In genomic region chr16:15982133-15982915, GRCh38 we compare ENCODE assay signal across 6 cellular contexts. TPM values are rescaled to one million over a fixed set of nuclear protein-coding genes. Genes with fewer than 3 reads are reported as not detected.
DNase-seq lines count a peak whose midpoint lies in the region; ATAC-seq, FAIRE-seq and TF ChIP-seq lines count a peak whose summit lies in the region.
"Not testable (repeated sequence)": the region's sequence is repeated elsewhere in the genome, so short reads cannot be mapped to it uniquely, and the experiment has no call there.

No MANE protein-coding gene starts in this region.

- not testable (repeated sequence) for BruUV-seq in K562 (replicated peaks; lab: Mats Ljungman, UMichigan)

- not testable (repeated sequence) for TF ChIP-seq POLR2A in K562 (conservative IDR thresholded peaks at IDR 0.05)

- DNase-seq in CD1c-positive myeloid dendritic cell (ENCODE audit: extremely low spot score): peak; percentile 31
- peak; percentile 22 for DNase-seq in activated CD4-positive, alpha-beta T cell treated with anti-CD3 and anti-CD28 coated beads for 36 hours
- DNase-seq in K562 (ENCODE audit: extremely low read depth in 1 of 4, low spot score in 3 of 4); fibroblast of lung (ENCODE audit: low read depth in 2 of 2); osteocyte (ENCODE audit: extremely low spot score, unreplicated experiment); thoracic aorta (ENCODE audit: low spot score): not testable (repeated sequence)

- ATAC-seq in activated CD4-positive, alpha-beta T cell treated with anti-CD3 and anti-CD28 coated beads for 36 hours; K562; thoracic aorta (ENCODE audit: insufficient number of reproducible peaks, low FRiP score, low read depth): not testable (repeated sequence)

- WGBS in K562 (ENCODE audit: insufficient coverage, low coverage, missing lambda C conversion rate): 92% methylated on average over 4 of the region's 5 CpGs

- not testable (repeated sequence) for TF ChIP-seq EP300 in K562 (IDR thresholded peaks at IDR 0.05; ENCODE audit: low read length)

- not testable (repeated sequence) for H3K27me3 ChIP-seq in K562 (ENCODE audit: control insufficient read depth in 2 of 2, insufficient read depth in 2 of 2, low read length in 2 of 2); fibroblast of lung (ENCODE audit: control insufficient read depth, insufficient read depth, low read length); thoracic aorta (replicated peaks; ENCODE audit: insufficient read depth)

- intact Hi-C loops in activated CD4-positive, alpha-beta T cell treated with anti-CD3 and anti-CD28 coated beads for 36 hours (cut with DNase I, micrococcal nuclease); K562 (cut with micrococcal nuclease): not testable (repeated sequence)

- H3K9me3 ChIP-seq in K562 (replicated peaks; ENCODE audit: control insufficient read depth, insufficient read depth, low read depth, low read length): peaks cover 40% of the 10 kb centered on the region
- not testable (repeated sequence) for H3K9me3 ChIP-seq in fibroblast of lung (ENCODE audit: control insufficient read depth, insufficient read depth, low read depth, low read length); thoracic aorta

- H3K4me2 ChIP-seq in K562 (ENCODE audit: insufficient read depth, low read length); fibroblast of lung (ENCODE audit: extremely low read depth, insufficient read depth, low read length): not testable (repeated sequence)

- CTCF ChIA-PET in activated CD4-positive, alpha-beta T cell treated with anti-CD3 and anti-CD28 coated beads for 36 hours (lab: Charles Lee): interaction anchor here (0.7 kb wide), 1 partner anchor 145 kb away, joined by 3 read pairs; no protein-coding TSS in a partner anchor
- CTCF ChIA-PET in K562 (lab: Yijun Ruan, JAX; ENCODE audit: low intra/inter-chr PET ratio): not testable (repeated sequence)

- not testable (repeated sequence) for H3K27ac Mint-ChIP-seq in activated CD4-positive, alpha-beta T cell treated with anti-CD3 and anti-CD28 coated beads for 36 hours
- H3K27ac Mint-ChIP-seq in osteocyte (ENCODE audit: unreplicated experiment): peak overlapping the region; percentile 65

- peaks cover 68% of the 10 kb centered on the region for H3K79me2 ChIP-seq in K562 (ENCODE audit: control insufficient read depth, insufficient read depth, low read length)
- H3K79me2 ChIP-seq in fibroblast of lung (ENCODE audit: control insufficient read depth, insufficient read depth, low read length): peaks cover 92% of the 10 kb centered on the region

- peaks cover 38% of the 10 kb centered on the region for H3K9me3 Mint-ChIP-seq in activated CD4-positive, alpha-beta T cell treated with anti-CD3 and anti-CD28 coated beads for 36 hours (ENCODE audit: low read depth)
- H3K9me3 Mint-ChIP-seq in osteocyte (ENCODE audit: unreplicated experiment): not testable (repeated sequence)

- not testable (repeated sequence) for H3K27ac ChIP-seq in K562 (ENCODE audit: extremely low read depth, low read depth, low read length)
- H3K27ac ChIP-seq in fibroblast of lung (ENCODE audit: insufficient read depth, low read length): peak overlapping the region; percentile 49
- H3K27ac ChIP-seq in thoracic aorta: peak overlapping the region; percentile 45 to 80

- not testable (repeated sequence) for H3K27me3 Mint-ChIP-seq in activated CD4-positive, alpha-beta T cell treated with anti-CD3 and anti-CD28 coated beads for 36 hours; osteocyte (ENCODE audit: unreplicated experiment)

- H2AFZ ChIP-seq in K562 (ENCODE audit: low read depth, low read length); fibroblast of lung (ENCODE audit: low read length): not testable (repeated sequence)

- not testable (repeated sequence) for H3K9ac ChIP-seq in K562 (ENCODE audit: insufficient read depth in 1 of 2, low read depth in 2 of 2, low read length in 2 of 2); fibroblast of lung (ENCODE audit: insufficient read depth, low read length)

- peaks cover 11% of the 10 kb centered on the region for H3K4me1 Mint-ChIP-seq in activated CD4-positive, alpha-beta T cell treated with anti-CD3 and anti-CD28 coated beads for 36 hours
- H3K4me1 Mint-ChIP-seq in osteocyte (ENCODE audit: unreplicated experiment): peaks cover 83% of the 10 kb centered on the region

- H3K36me3 ChIP-seq in K562 (ENCODE audit: control insufficient read depth, insufficient read depth, low read length): peaks cover 16% of the 10 kb centered on the region; the same call in 2 of the 3 replicates
- H3K36me3 ChIP-seq in fibroblast of lung (ENCODE audit: control insufficient read depth, insufficient read depth, low read length); thoracic aorta: not testable (repeated sequence)

- not testable (repeated sequence) for H3K9me1 ChIP-seq in K562 (ENCODE audit: control insufficient read depth, insufficient read depth, low read length)

- POLR2A ChIA-PET in activated CD4-positive, alpha-beta T cell treated with anti-CD3 and anti-CD28 coated beads for 36 hours (lab: Charles Lee): not testable (repeated sequence)
- POLR2A ChIA-PET in K562 (lab: Yijun Ruan, JAX): interaction anchor here (0.6 kb wide), 1 partner anchor 95 kb away, joined by 3 read pairs; no protein-coding TSS in a partner anchor

- not testable (repeated sequence) for FAIRE-seq in K562 (lab: Jason Lieb, UNC)

- H3K4me3 Mint-ChIP-seq in activated CD4-positive, alpha-beta T cell treated with anti-CD3 and anti-CD28 coated beads for 36 hours; osteocyte (ENCODE audit: unreplicated experiment): not testable (repeated sequence)

- TF ChIP-seq CTCF in K562 (IDR thresholded peaks at IDR 0.05 in 2 of 3, conservative IDR thresholded peaks at IDR 0.05 in 1 of 3; ENCODE audit: insufficient read depth in 2 of 3, low read depth in 1 of 3, low read length in 3 of 3); fibroblast of lung (conservative IDR thresholded peaks at IDR 0.05 in 1 of 2, IDR thresholded peaks at IDR 0.05 in 1 of 2; ENCODE audit: low read depth in 1 of 2, low read length in 2 of 2); osteocyte (IDR thresholded peaks at IDR 0.05); thoracic aorta (IDR thresholded peaks at IDR 0.05): not testable (repeated sequence)

- H3K36me3 Mint-ChIP-seq in activated CD4-positive, alpha-beta T cell treated with anti-CD3 and anti-CD28 coated beads for 36 hours (ENCODE audit: low read depth): peaks cover 68% of the 10 kb centered on the region
- H3K36me3 Mint-ChIP-seq in osteocyte (ENCODE audit: unreplicated experiment): peaks cover 41% of the 10 kb centered on the region

- not testable (repeated sequence) for H3K4me1 ChIP-seq in K562 (replicated peaks in 1 of 2; ENCODE audit: control insufficient read depth in 2 of 2, insufficient read depth in 2 of 2, low read length in 2 of 2); fibroblast of lung (ENCODE audit: control insufficient read depth, extremely low read depth, insufficient read depth, low read length)
- peaks cover 30 to 81% of the 10 kb centered on the region in 2 donors for H3K4me1 ChIP-seq in thoracic aorta (ENCODE audit: control insufficient read depth in 1 of 2, low read depth in 2 of 2)

- TF ChIP-seq RAD21 in K562 (CRISPR knock-in tag; conservative IDR thresholded peaks at IDR 0.05 in 1 of 2, IDR thresholded peaks at IDR 0.05 in 1 of 2): not testable (repeated sequence)

- in situ Hi-C loops in K562 (cut with MboI): not testable (repeated sequence)

- H4K20me1 ChIP-seq in K562 (replicated peaks; ENCODE audit: control insufficient read depth, insufficient read depth, low read length); fibroblast of lung (ENCODE audit: control insufficient read depth, extremely low read depth, insufficient read depth, low read length): not testable (repeated sequence)

- not testable (repeated sequence) for H3K4me3 ChIP-seq in K562; fibroblast of lung (replicated peaks in 1 of 4; ENCODE audit: control extremely low read depth in 1 of 4, insufficient read depth in 1 of 4, low read depth in 3 of 4, low read length in 4 of 4); thoracic aorta

TF ChIP-seq in K562, 482 proteins besides CTCF, POLR2A, EP300 and RAD21 (continues in another document):
- TF ChIP-seq CBX5 (IDR thresholded peaks at IDR 0.05; ENCODE audit: borderline replicate concordance, low read depth): 0 out of 2 replicates have a peak, but pooled peaks have one; percentile 35
- peak; percentile 98 for TF ChIP-seq ZNF707 (CRISPR knock-in tag; conservative IDR thresholded peaks at IDR 0.05)
- TF ChIP-seq TRIM28 (IDR thresholded peaks at IDR 0.05): peak; percentile 81

RNA-seq across cellular contexts. Expression of gene ABCC1, which starts 32.9 kb away (rescaled TPM):
- total RNA-seq in activated CD4-positive, alpha-beta T cell treated with anti-CD3 and anti-CD28 coated beads for 36 hours: 10 to 100 TPM; 57.8 to 65.1 TPM
- 141 and 264 TPM in 2 replicates for total RNA-seq in K562 (2011; cell fraction: chromatin; rRNA removed; ENCODE audit: low replicate concordance)
- total RNA-seq in K562 (2011; cell fraction: nucleolus; rRNA removed): 136 and 143 TPM in 2 replicates
- 122 and 132 TPM in 2 replicates for total RNA-seq in K562 (2011; cell fraction: nucleoplasm; rRNA removed)
- total RNA-seq in K562 (2014; rRNA removed) (12.5 and 15.7 TPM in 2 replicates), K562 (2014; rRNA removed; fragmentation: Illumina TruSeq; extraction: Trizol) (9.5 and 10.0 TPM in 2 replicates), K562 (2015; rRNA removed; fragmentation: Illumina TruSeq; extraction: Trizol) (7.4 and 8.8 TPM in 2 replicates), K562 (2021) (39.9 and 41.6 TPM in 2 replicates), fibroblast of lung (73.2 and 178 TPM in 2 replicates), osteocyte (256 and 271 TPM in 2 replicates), thoracic aorta (10 to 100 TPM; 89.2 to 94.9 TPM)
- polyA plus RNA-seq in K562 (2011; rRNA removed) (9.9 and 13.8 TPM in 2 replicates), K562 (2014; fragmentation: Illumina TruSeq; extraction: Trizol) (27.2 and 27.9 TPM in 2 replicates), K562 (2014; fragmentation: Nextera tagmentation; extraction: Ambion mirVana) (1 to 10 TPM; 3.9 to 4.4 TPM), K562 (2014; rRNA removed) (14.2 and 15.6 TPM in 2 replicates), fibroblast of lung (54.1 and 82.1 TPM in 2 replicates)
- 13.3 and 15.4 TPM in 2 replicates for polyA plus RNA-seq in K562 (2011; cell fraction: cytosol; rRNA removed)
- polyA plus RNA-seq in K562 (2011; cell fraction: nucleus; rRNA removed): 35.3 and 52.6 TPM in 2 replicates
- polyA plus RNA-seq in K562 (2012): 32.3 and 37.8 TPM in 2 replicates
- 35.0 and 39.8 TPM in 2 replicates for polyA minus RNA-seq in K562 (2011; rRNA and poly(A)+ RNA removed)
- polyA minus RNA-seq in K562 (2011; cell fraction: cytosol; rRNA and poly(A)+ RNA removed): 36.8 and 44.5 TPM in 2 replicates
- polyA minus RNA-seq in K562 (2011; cell fraction: nucleus; rRNA and poly(A)+ RNA removed): 28.7 and 39.2 TPM in 2 replicates
- 103 and 125 TPM in 2 replicates for polyA plus RNA-seq in fibroblast of lung (2012)
- 861 and 1,173 TPM in 2 replicates for polyA minus RNA-seq in fibroblast of lung (ENCODE audit: low replicate concordance)
